Comparison of ENCODE assay signal across 19 cellular contexts in genomic region chr19:35766571-35767104, GRCh38. TPM values are rescaled to one million over a fixed set of nuclear protein-coding genes. Genes with fewer than 3 reads are reported as not detected.
"Had no signal": no experiment of that assay in that cellular context is flagged by ENCODE, and none has a peak within 500 bp of the region (broad histone marks: within the 10 kb centered on the region; RNA-seq: fewer than 3 reads in every experiment).

No MANE protein-coding gene starts in this region.

- H3K4me1 Mint-ChIP-seq: activated T-helper 17 cell treated with anti-CD3 and anti-CD28 coated beads, Interleukin-2, amount 50 U/mL, for 72 hours; memory B cell had no signal

- H3K27me3 ChIP-seq: brain microvascular endothelial cell, foreskin keratinocyte, heart right ventricle, ovary had no signal

- H3K36me3 ChIP-seq: ovary had no signal

- H3K27ac ChIP-seq: brain microvascular endothelial cell, foreskin keratinocyte, heart right ventricle had no signal

- ATAC-seq: activated T-helper 17 cell treated with anti-CD3 and anti-CD28 coated beads, Interleukin-2, amount 50 U/mL, for 72 hours; foreskin keratinocyte had no signal

- H3K27ac Mint-ChIP-seq: activated naive CD4-positive, alpha-beta T cell treated with anti-CD3 and anti-CD28 coated beads for 36 hours; activated T-helper 17 cell treated with anti-CD3 and anti-CD28 coated beads, Interleukin-2, amount 50 U/mL, for 72 hours; memory B cell; nephron progenitor cell; T-helper 1 cell treated with Interleukin-12 subunit alpha and Interleukin-12 subunit beta and Interleukin-4 antibody, amounts not matched to agents 30 μg/mL and 1 μg/mL, for 36 hours; WTC11 had no signal

- H3K9me3 Mint-ChIP-seq: activated naive CD4-positive, alpha-beta T cell treated with anti-CD3 and anti-CD28 coated beads for 36 hours; activated T-helper 17 cell treated with anti-CD3 and anti-CD28 coated beads, Interleukin-2, amount 50 U/mL, for 72 hours; memory B cell; nephron progenitor cell; T-helper 1 cell treated with Interleukin-12 subunit alpha and Interleukin-12 subunit beta and Interleukin-4 antibody, amounts not matched to agents 30 μg/mL and 1 μg/mL, for 36 hours; WTC11 had no signal

- H3K4me3 ChIP-seq: heart right ventricle, ovary had no signal

- FAIRE-seq: islet of Langerhans had no signal

- H3K27me3 Mint-ChIP-seq: activated T-helper 17 cell treated with anti-CD3 and anti-CD28 coated beads, Interleukin-2, amount 50 U/mL, for 72 hours; memory B cell had no signal

- DNase-seq: activated CD4-positive, alpha-beta T cell treated with anti-CD3 and anti-CD28 coated beads for 48 hours; activated naive CD4-positive, alpha-beta T cell treated with anti-CD3 and anti-CD28 coated beads for 36 hours; amygdala; brain microvascular endothelial cell; cerebellar nuclear complex; dermis blood vessel endothelial cell; foreskin keratinocyte; heart right ventricle; nephron progenitor cell; stimulated activated CD4-positive, alpha-beta T cell treated with anti-CD3 and anti-CD28 coated beads, Interleukin-15, amount 100 ng/mL, for 24 hours; stimulated activated CD4-positive, alpha-beta T cell treated with anti-CD3 and anti-CD28 coated beads, Interleukin-4, amount 100 ng/mL, for 4 hours; substantia nigra; trophoblast cell had no signal

- H3K9me3 ChIP-seq: heart right ventricle, ovary had no signal

- H3K4me1 ChIP-seq: foreskin keratinocyte, heart right ventricle had no signal

- H3K4me3 Mint-ChIP-seq: activated naive CD4-positive, alpha-beta T cell treated with anti-CD3 and anti-CD28 coated beads for 36 hours; activated T-helper 17 cell treated with anti-CD3 and anti-CD28 coated beads, Interleukin-2, amount 50 U/mL, for 72 hours; memory B cell; nephron progenitor cell; T-helper 1 cell treated with Interleukin-12 subunit alpha and Interleukin-12 subunit beta and Interleukin-4 antibody, amounts not matched to agents 30 μg/mL and 1 μg/mL, for 36 hours had no signal

RNA-seq across cellular contexts. Expression of gene HSPB6, which starts 9.8 kb away (rescaled TPM):
- total RNA-seq: activated T-helper 17 cell treated with anti-CD3 and anti-CD28 coated beads, Interleukin-2, amount 50 U/mL, for 72 hours had no signal
